8 cellular contexts compared by ENCODE assay signal in genomic region chr9:3526166-3526902, GRCh38. TPM values are rescaled to one million over a fixed set of nuclear protein-coding genes. Genes with fewer than 3 reads are reported as not detected.
DNase-seq lines count a peak whose midpoint lies in the region; ATAC-seq and TF ChIP-seq lines count a peak whose summit lies in the region.

No MANE protein-coding gene starts in this region.

- peaks cover 21% of the 10 kb centered on the region for H3K4me1 ChIP-seq in RWPE2 (ENCODE audit: insufficient read depth, poor library complexity, severe bottlenecking)

- H3K27ac Mint-ChIP-seq in stimulated activated naive CD8-positive, alpha-beta T cell treated with anti-CD3 and anti-CD28 coated beads, Interleukin-15, Interleukin-2, amounts not matched to agents 100 ng/mL and 50 ng/mL, for 24 hours = peak overlapping the region; percentile 100

- no peaks in the 10 kb centered on the region for H3K27me3 Mint-ChIP-seq in stimulated activated naive CD8-positive, alpha-beta T cell treated with anti-CD3 and anti-CD28 coated beads, Interleukin-15, Interleukin-2, amounts not matched to agents 100 ng/mL and 50 ng/mL, for 24 hours

- H2AFZ ChIP-seq in neural cell (ENCODE audit: low read depth, low read length) = peak overlapping the region; percentile 95

- H3K9me3 Mint-ChIP-seq in stimulated activated naive CD8-positive, alpha-beta T cell treated with anti-CD3 and anti-CD28 coated beads, Interleukin-15, Interleukin-2, amounts not matched to agents 100 ng/mL and 50 ng/mL, for 24 hours = no peaks in the 10 kb centered on the region

- peak; percentile 75 for ATAC-seq in RWPE2 (ENCODE audit: low read depth)

- peak overlapping the region; percentile 93 for H3K4me3 Mint-ChIP-seq in stimulated activated naive CD8-positive, alpha-beta T cell treated with anti-CD3 and anti-CD28 coated beads, Interleukin-15, Interleukin-2, amounts not matched to agents 100 ng/mL and 50 ng/mL, for 24 hours

- TF ChIP-seq RAD21 in neural cell (conservative IDR thresholded peaks at IDR 0.05) = peak; percentile 43

- DNase-seq in ELF-1 (ENCODE audit: low read depth, low spot score) = peak; percentile 94
- DNase-seq in GOT3 (lab: John Stamatoyannopoulos, UW) = peak; percentile 49
- DNase-seq in Kasumi-1 (lab: John Stamatoyannopoulos, UW) = peak; percentile 54 to 61
- peak; percentile 83 for DNase-seq in RWPE2 (ENCODE audit: low spot score)
- peak; percentile 86 for DNase-seq in activated effector memory CD4-positive, alpha-beta T cell treated with Interleukin-2 at 50 U/mL for 16 hours
- DNase-seq in fibroblast of the aortic adventitia (ENCODE audit: low read depth) = peak; percentile 83

- no peaks in the 10 kb centered on the region for H3K9me2 ChIP-seq in neural cell (ENCODE audit: insufficient read depth, low read length)

- H3K4me3 ChIP-seq in RWPE2 (ENCODE audit: severe bottlenecking) (peak overlapping the region; percentile 79), fibroblast of the aortic adventitia (ENCODE audit: low read depth, low read length) (peak overlapping the region; percentile 97), neural cell (ENCODE audit: low read length) (peak overlapping the region; percentile 83)

- no peaks in the 10 kb centered on the region for H3K27me3 ChIP-seq in RWPE2 (ENCODE audit: insufficient read depth, poor library complexity, severe bottlenecking)
- no peaks in the 10 kb centered on the region for H3K27me3 ChIP-seq in neural cell (ENCODE audit: insufficient read depth, low read depth, low read length)

- H3F3A ChIP-seq in neural cell (ENCODE audit: insufficient read depth, low read length, poor library complexity, severe bottlenecking) = peaks cover 5% of the 10 kb centered on the region

- H3K79me2 ChIP-seq in neural cell (replicated peaks; ENCODE audit: insufficient read depth, low read length) = peaks cover 66% of the 10 kb centered on the region

- H3K27ac ChIP-seq in RWPE2 (ENCODE audit: poor library complexity, severe bottlenecking) (peak overlapping the region; percentile 92), neural cell (ENCODE audit: low read length) (peak overlapping the region; percentile 100)

- H3K36me3 Mint-ChIP-seq in stimulated activated naive CD8-positive, alpha-beta T cell treated with anti-CD3 and anti-CD28 coated beads, Interleukin-15, Interleukin-2, amounts not matched to agents 100 ng/mL and 50 ng/mL, for 24 hours (ENCODE audit: low read depth) = peaks cover 27% of the 10 kb centered on the region

- H3K9me3 ChIP-seq in RWPE2 (ENCODE audit: severe bottlenecking) = no peaks in the 10 kb centered on the region
- H3K9me3 ChIP-seq in neural cell (ENCODE audit: low read length) = no peaks in the 10 kb centered on the region

- H3K36me3 ChIP-seq in RWPE2 (ENCODE audit: low read depth) = peaks cover 11% of the 10 kb centered on the region; the same call in 1 of the 2 replicates
- no peaks in the 10 kb centered on the region for H3K36me3 ChIP-seq in neural cell (ENCODE audit: insufficient read depth, low read length)

- no peaks in the 10 kb centered on the region for H4K20me1 ChIP-seq in neural cell (ENCODE audit: insufficient read depth)

- TF ChIP-seq CTCF in RWPE2 (IDR thresholded peaks at IDR 0.05; ENCODE audit: poor library complexity, severe bottlenecking) = no peak
- no peak for TF ChIP-seq CTCF in fibroblast of the aortic adventitia (IDR thresholded peaks at IDR 0.05; ENCODE audit: insufficient read depth, low read length)
- TF ChIP-seq CTCF in neural cell (IDR thresholded peaks at IDR 0.05; ENCODE audit: poor library complexity, severe bottlenecking) = no peak

- TF ChIP-seq EP300 in neural cell (conservative IDR thresholded peaks at IDR 0.05; ENCODE audit: poor library complexity, severe bottlenecking) = peak; percentile 57

- peak overlapping the region; percentile 99 for H3K9ac ChIP-seq in neural cell (ENCODE audit: low read length)

- H3K4me2 ChIP-seq in neural cell (ENCODE audit: low read length) = peak overlapping the region; percentile 75

- H3K4me1 Mint-ChIP-seq in stimulated activated naive CD8-positive, alpha-beta T cell treated with anti-CD3 and anti-CD28 coated beads, Interleukin-15, Interleukin-2, amounts not matched to agents 100 ng/mL and 50 ng/mL, for 24 hours (ENCODE audit: low read depth) = peaks cover 70% of the 10 kb centered on the region

TF ChIP-seq in neural cell, 6 proteins besides CTCF, POLR2A, EP300 and RAD21:
- TF ChIP-seq MXI1 (conservative IDR thresholded peaks at IDR 0.05; ENCODE audit: poor library complexity, severe bottlenecking) (peak; percentile 94), POLR2AphosphoS5 (IDR thresholded peaks at IDR 0.05) (peak; percentile 84), TAF1 (IDR thresholded peaks at IDR 0.05; ENCODE audit: low read depth) (peak; percentile 99), REST (IDR thresholded peaks at IDR 0.05; ENCODE audit: borderline replicate concordance) (peak; percentile 98), EZH2 (IDR thresholded peaks at IDR 0.05; ENCODE audit: borderline replicate concordance, insufficient read depth, low read length, poor library complexity, severe bottlenecking) (no peak), SMC3 (conservative IDR thresholded peaks at IDR 0.05; ENCODE audit: poor library complexity) (no peak)

RNA-seq across cellular contexts. Expression of gene RFX3, which starts 0.5 kb away (rescaled TPM):
- 0.98 and 3.1 TPM in 2 replicates for total RNA-seq in fibroblast of the aortic adventitia (ENCODE audit: low replicate concordance)
- 22.3 and 27.6 TPM in 2 replicates for polyA plus RNA-seq in neural cell
- 100 and 133 TPM in 2 replicates for polyA minus RNA-seq in neural cell

Comparison
In these comparisons a context has a peak if more than half of its experiments do, and no peak if none do; other contexts are left out.
1. Peak in every context shown above with its lines: DNase-seq, ATAC-seq, H3K4me3 ChIP-seq and H3K27ac ChIP-seq.